Comparison of ENCODE assay signal across 1 cellular context in the genomic region with DNA sequence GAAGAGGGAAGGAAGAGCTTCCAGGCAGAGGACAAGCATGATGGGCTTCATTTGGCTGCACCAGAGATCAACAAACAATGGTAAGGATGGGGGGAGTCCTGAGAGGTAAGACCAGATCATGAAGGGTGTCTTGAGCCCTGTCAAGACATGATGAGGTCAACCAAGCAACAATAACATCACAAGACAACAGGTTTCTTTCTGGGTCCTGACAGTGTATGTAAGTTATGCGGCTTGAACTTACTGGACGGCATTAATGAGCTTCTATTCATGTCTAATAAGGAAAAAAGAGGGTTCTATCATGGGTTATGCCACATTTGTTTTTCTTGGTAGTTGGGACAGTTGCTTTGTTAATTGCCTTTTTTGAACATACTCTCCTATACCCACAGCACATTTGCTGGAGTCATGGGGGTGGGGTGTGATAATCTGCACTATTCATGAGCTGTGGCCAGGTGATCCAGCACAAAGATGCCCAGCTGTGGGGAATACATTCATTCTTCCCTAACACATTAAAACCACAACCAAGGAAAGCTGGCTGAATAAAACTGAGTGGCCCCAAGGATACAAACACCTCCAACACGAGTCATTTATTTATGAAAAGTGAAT.
TF ChIP-seq lines count a peak whose summit lies in the region.

No MANE protein-coding gene starts in this region.

TF ChIP-seq in HepG2, 621 proteins besides CTCF, POLR2A, EP300 and RAD21 (continued from another document):
- TF ChIP-seq, protein P1, sequence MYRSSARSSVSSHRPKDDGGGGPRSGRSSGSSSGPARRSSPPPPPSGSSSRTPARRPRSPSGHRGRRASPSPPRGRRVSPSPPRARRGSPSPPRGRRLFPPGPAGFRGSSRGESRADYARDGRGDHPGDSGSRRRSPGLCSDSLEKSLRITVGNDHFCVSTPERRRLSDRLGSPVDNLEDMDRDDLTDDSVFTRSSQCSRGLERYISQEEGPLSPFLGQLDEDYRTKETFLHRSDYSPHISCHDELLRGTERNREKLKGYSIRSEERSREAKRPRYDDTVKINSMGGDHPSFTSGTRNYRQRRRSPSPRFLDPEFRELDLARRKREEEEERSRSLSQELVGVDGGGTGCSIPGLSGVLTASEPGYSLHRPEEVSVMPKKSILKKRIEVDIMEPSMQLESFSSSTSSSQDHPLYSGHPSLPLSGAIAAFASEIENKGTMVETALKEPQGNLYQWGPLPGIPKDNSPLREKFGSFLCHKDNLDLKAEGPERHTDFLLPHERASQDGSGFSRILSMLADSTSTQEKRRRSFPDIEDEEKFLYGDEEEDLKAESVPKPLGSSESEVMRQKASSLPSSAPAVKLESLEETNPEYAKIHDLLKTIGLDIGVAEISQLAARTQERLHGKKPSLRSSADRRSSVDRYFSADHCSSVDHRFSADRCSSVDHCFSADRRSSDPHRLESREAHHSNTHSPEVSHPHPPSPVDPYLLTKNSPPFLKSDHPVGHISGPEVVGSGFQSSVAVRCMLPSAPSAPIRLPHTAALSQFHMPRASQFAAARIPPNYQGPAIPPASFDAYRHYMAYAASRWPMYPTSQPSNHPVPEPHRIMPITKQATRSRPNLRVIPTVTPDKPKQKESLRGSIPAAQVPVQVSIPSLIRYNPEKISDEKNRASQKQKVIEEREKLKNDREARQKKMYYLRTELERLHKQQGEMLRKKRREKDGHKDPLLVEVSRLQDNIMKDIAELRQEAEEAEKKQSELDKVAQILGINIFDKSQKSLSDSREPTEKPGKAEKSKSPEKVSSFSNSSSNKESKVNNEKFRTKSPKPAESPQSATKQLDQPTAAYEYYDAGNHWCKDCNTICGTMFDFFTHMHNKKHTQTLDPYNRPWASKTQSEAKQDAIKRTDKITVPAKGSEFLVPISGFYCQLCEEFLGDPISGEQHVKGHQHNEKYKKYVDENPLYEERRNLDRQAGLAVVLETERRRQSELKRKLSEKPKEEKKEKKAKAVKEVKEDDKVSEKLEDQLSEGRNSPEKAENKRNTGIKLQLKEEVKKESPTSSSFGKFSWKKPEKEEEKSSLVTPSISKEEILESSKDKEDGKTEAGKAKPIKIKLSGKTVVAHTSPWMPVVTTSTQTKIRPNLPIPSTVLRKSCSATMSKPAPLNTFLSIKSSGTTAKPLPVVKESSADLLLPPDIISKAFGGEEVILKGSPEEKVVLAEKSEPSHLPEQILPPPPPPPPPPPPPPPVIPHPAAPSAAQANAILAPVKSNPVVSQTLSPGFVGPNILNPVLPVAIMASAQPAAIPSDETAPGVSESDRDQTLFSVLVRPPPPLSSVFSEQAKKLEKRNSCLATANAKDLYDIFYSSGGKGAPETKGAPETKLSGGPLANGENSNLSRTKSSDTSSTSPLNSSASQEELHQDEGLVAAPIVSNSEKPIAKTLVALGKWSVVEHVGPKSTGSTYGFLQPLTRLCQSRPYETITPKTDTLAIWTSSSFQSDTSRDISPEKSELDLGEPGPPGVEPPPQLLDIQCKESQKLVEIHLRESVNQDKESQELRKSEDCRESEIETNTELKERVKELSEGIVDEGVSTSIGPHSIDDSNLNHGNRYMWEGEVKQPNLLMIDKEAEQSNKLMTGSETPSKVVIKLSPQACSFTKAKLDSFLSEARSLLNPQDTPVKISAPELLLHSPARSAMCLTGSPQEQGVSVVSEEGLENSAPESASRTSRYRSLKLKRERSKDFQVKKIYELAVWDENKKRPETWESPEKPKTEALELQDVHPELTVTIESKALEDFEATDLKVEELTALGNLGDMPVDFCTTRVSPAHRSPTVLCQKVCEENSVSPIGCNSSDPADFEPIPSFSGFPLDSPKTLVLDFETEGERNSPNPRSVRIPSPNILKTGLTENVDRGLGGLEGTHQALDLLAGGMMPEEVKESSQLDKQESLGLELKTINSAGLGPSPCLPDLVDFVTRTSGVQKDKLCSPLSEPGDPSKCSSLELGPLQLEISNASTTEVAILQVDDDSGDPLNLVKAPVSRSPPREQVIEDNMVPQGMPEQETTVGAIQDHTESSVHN (CRISPR knock-in tag; IDR thresholded peaks at IDR 0.05): no peak
